Comparison of ENCODE assay signal across 16 cellular contexts in the genomic region with DNA sequence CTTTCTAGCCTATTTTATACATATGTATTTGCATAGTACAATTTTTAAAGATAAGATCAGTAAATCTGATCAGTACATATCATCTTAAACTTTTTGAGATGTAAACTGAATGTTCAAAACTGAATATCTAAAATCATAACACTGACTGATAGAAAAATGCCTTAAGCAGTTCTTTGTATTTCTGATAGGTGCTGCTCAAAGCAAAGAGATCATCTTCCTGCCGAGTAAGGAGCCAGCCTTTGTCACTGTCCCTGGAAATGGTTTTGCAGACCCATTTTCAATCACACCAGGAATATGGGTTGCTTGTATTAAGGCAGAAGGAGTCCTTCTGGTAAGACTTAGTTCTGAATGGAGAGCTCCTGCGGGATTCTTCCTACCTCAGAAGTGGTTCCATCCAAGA.
DNase-seq lines count a peak whose midpoint lies in the region; ATAC-seq, FAIRE-seq and TF ChIP-seq lines count a peak whose summit lies in the region.
"Had no signal": no experiment of that assay in that cellular context is flagged by ENCODE, and none has a peak within 500 bp of the region (broad histone marks: within the 10 kb centered on the region; RNA-seq: fewer than 3 reads in every experiment).

No MANE protein-coding gene starts in this region.

- H3K27me3 ChIP-seq in GM12878 (replicated peaks in 1 of 2; ENCODE audit: control insufficient read depth in 2 of 2, insufficient read depth in 2 of 2, low read length in 1 of 2): no peaks in the 10 kb centered on the region
- H3K27me3 ChIP-seq in right lobe of liver: no peaks in the 10 kb centered on the region
- no peaks in the 10 kb centered on the region for H3K27me3 ChIP-seq in CD8-positive, alpha-beta T cell (ENCODE audit: insufficient read depth, low read length)
- H3K27me3 ChIP-seq: BLaER1 treated with 17β-estradiol and CSF1 and Interleukin-3, amounts not matched to agents 10 nM and 100 nM had no signal

- no peak overlapping the region for H3K4me2 ChIP-seq in GM12878 (ENCODE audit: control insufficient read depth, insufficient read depth)

- no peaks in the 10 kb centered on the region for H3K9me3 Mint-ChIP-seq in activated naive CD4-positive, alpha-beta T cell treated with anti-CD3 and anti-CD28 coated beads for 36 hours
- H3K9me3 Mint-ChIP-seq in CD8-positive, alpha-beta T cell: no peaks in the 10 kb centered on the region

- in situ Hi-C loops in G401 (cut with HindIII; ENCODE audit: low sequenced_read_pairs): no loop called here
- in situ Hi-C loops in GM12878 (cut with MboI): no loop called here

- FAIRE-seq in GM12878 (lab: Jason Lieb, UNC): no peak

- peaks cover 37% of the 10 kb centered on the region for H3K4me1 Mint-ChIP-seq in activated naive CD4-positive, alpha-beta T cell treated with anti-CD3 and anti-CD28 coated beads for 36 hours (ENCODE audit: low read depth)
- H3K4me1 Mint-ChIP-seq in CD8-positive, alpha-beta T cell (ENCODE audit: low read depth): peaks cover 17% of the 10 kb centered on the region

- peak in 2 of 3 experiments; percentile 22 to 39; a peak in 3 of 6 replicates for TF ChIP-seq CTCF in GM12878 (IDR thresholded peaks at IDR 0.05 in 2 of 3, conservative IDR thresholded peaks at IDR 0.05 in 1 of 3; ENCODE audit: control insufficient read depth in 2 of 3, extremely low read depth in 1 of 3, insufficient read depth in 1 of 3, low read depth in 3 of 3, low read length in 3 of 3)
- peak; percentile 11 to 22 (median 20) for TF ChIP-seq CTCF in right lobe of liver (IDR thresholded peaks at IDR 0.05)
- no peak for TF ChIP-seq CTCF in CD8-positive, alpha-beta T cell (IDR thresholded peaks at IDR 0.05)

- DNase-seq in G401 (ENCODE audit: low spot score): peak; percentile 9
- DNase-seq in M059J (ENCODE audit: low read depth): peak; percentile 38
- no peak for DNase-seq in GM12878 (ENCODE audit: low read depth, low spot score)
- DNase-seq in right lobe of liver: no peak
- no peak for DNase-seq in NCI-H1930 (lab: John Stamatoyannopoulos, UW)
- no peak for DNase-seq in activated naive CD4-positive, alpha-beta T cell treated with anti-CD3 and anti-CD28 coated beads for 36 hours
- DNase-seq in CD8-positive, alpha-beta T cell: no peak
- DNase-seq: activated T-cell treated with anti-CD3 and anti-CD28 coated beads for 4 hours; foreskin melanocyte; GF-D8; NCI-H1694 treated with DMSO at 0.1 percent for 48 hours; NK-92 treated with Interleukin-12 subunit alpha and Interleukin-12 subunit beta, amount 100 ng/mL, for 24 hours; right cardiac atrium had no signal

- no peak overlapping the region for H3K27ac Mint-ChIP-seq in activated naive CD4-positive, alpha-beta T cell treated with anti-CD3 and anti-CD28 coated beads for 36 hours
- no peak overlapping the region for H3K27ac Mint-ChIP-seq in CD8-positive, alpha-beta T cell

- TF ChIP-seq POLR2A in GM12878 (IDR thresholded peaks at IDR 0.05; ENCODE audit: low read depth, low read length): no peak
- no peak for TF ChIP-seq POLR2A in right lobe of liver (IDR thresholded peaks at IDR 0.05)

- no peak overlapping the region for H2AFZ ChIP-seq in GM12878 (ENCODE audit: control insufficient read depth, low read depth, low read length)

- CTCF ChIA-PET in GM12878 (lab: Yijun Ruan, JAX): interaction anchor here (2.5 to 4.1 kb wide), 3 partner anchors 12 to 295 kb away, joined by 6 to 19 read pairs (median 13); no protein-coding TSS in a partner anchor
- CTCF ChIA-PET in activated naive CD4-positive, alpha-beta T cell treated with anti-CD3 and anti-CD28 coated beads for 36 hours (lab: Charles Lee): interaction anchor here (3.4 kb wide), 1 partner anchor 94 kb away, joined by 32 read pairs; no protein-coding TSS in a partner anchor
- CTCF ChIA-PET in CD8-positive, alpha-beta T cell (lab: Charles Lee): interaction anchor here (0.7 to 2.7 kb wide), 3 partner anchors 9 to 94 kb away, joined by 3 to 11 read pairs (median 3); no protein-coding TSS in a partner anchor

- no peaks in the 10 kb centered on the region for H4K20me1 ChIP-seq in GM12878 (ENCODE audit: control insufficient read depth, insufficient read depth)
- H4K20me1 ChIP-seq: BLaER1 treated with 17β-estradiol and CSF1 and Interleukin-3, amounts not matched to agents 10 nM and 100 nM had no signal

- ATAC-seq in GM12878: no peak
- peak; percentile 35 to 53 (median 46) for ATAC-seq in right lobe of liver
- no peak for ATAC-seq in CD8-positive, alpha-beta T cell
- ATAC-seq in GM19455 (IDR thresholded peaks at IDR 0.05; ENCODE audit: unreplicated experiment): no peak
- ATAC-seq: activated CD4-positive, CD25-positive, alpha-beta regulatory T cell treated with anti-CD3 and anti-CD28 coated beads, Interleukin-2, amount 50 U/mL, for 24 hours; right cardiac atrium had no signal

- H3K4me3 ChIP-seq in GM12878: no peak overlapping the region
- H3K4me3 ChIP-seq in right lobe of liver: no peak overlapping the region
- no peak overlapping the region for H3K4me3 ChIP-seq in CD8-positive, alpha-beta T cell (ENCODE audit: low read depth, low read length)
- H3K4me3 ChIP-seq: BLaER1 treated with 17β-estradiol and CSF1 and Interleukin-3, amounts not matched to agents 10 nM and 100 nM had no signal

- SMC1A ChIA-PET in GM12878 (lab: Charles Lee; ENCODE audit: uncharacterized antibody, unreplicated experiment): interaction anchor here (0.5 to 1.7 kb wide), 7 partner anchors 14 to 618 kb away, joined by 3 to 5 read pairs (median 3); no protein-coding TSS in a partner anchor

- intact Hi-C loops in GM12878 (cut with micrococcal nuclease; ENCODE audit: unreplicated experiment) (no loop called here), right lobe of liver (cut with DNase I) (loop anchor here in 1 of 2 donors (10.0 kb wide), 1 partner anchor 101 kb away; no protein-coding TSS in a partner anchor)
- intact Hi-C loops in activated naive CD4-positive, alpha-beta T cell treated with anti-CD3 and anti-CD28 coated beads for 36 hours (cut with micrococcal nuclease): loop anchor here (1.0 to 10.0 kb wide), 3 partner anchors 94 to 541 kb away; no protein-coding TSS in a partner anchor
- intact Hi-C loops in CD8-positive, alpha-beta T cell (cut with DNase I, micrococcal nuclease): loop anchor here (1.0 to 5.0 kb wide), 2 partner anchors 94 to 293 kb away; no protein-coding TSS in a partner anchor

- no peaks in the 10 kb centered on the region for H3K4me1 ChIP-seq in GM12878 (ENCODE audit: control insufficient read depth, insufficient read depth, low read length)
- no peaks in the 10 kb centered on the region for H3K4me1 ChIP-seq in right lobe of liver
- H3K4me1 ChIP-seq in CD8-positive, alpha-beta T cell (ENCODE audit: insufficient read depth, low read length): peaks cover 12% of the 10 kb centered on the region

- no peak for TF ChIP-seq EP300 in GM12878 (IDR thresholded peaks at IDR 0.05; ENCODE audit: borderline replicate concordance in 1 of 2, control insufficient read depth in 1 of 2, low read depth in 2 of 2, low read length in 2 of 2)

- no peaks in the 10 kb centered on the region for H3K9me3 ChIP-seq in GM12878 (replicated peaks; ENCODE audit: control insufficient read depth, insufficient read depth, low read length)
- H3K9me3 ChIP-seq in right lobe of liver: no peaks in the 10 kb centered on the region
- no peaks in the 10 kb centered on the region for H3K9me3 ChIP-seq in CD8-positive, alpha-beta T cell (ENCODE audit: low read length)
- H3K9me3 ChIP-seq: BLaER1 treated with 17β-estradiol and CSF1 and Interleukin-3, amounts not matched to agents 10 nM and 100 nM had no signal

- H3K9ac ChIP-seq in GM12878 (ENCODE audit: control insufficient read depth, insufficient read depth, low read length): no peak overlapping the region
- H3K9ac ChIP-seq: BLaER1 treated with 17β-estradiol and CSF1 and Interleukin-3, amounts not matched to agents 10 nM and 100 nM had no signal

- H3K79me2 ChIP-seq in GM12878 (ENCODE audit: control insufficient read depth, insufficient read depth, low read length): no peaks in the 10 kb centered on the region

- peak; percentile 49 for TF ChIP-seq RAD21 in GM12878 (IDR thresholded peaks at IDR 0.05; ENCODE audit: insufficient read depth, low read depth, low read length)

- no TSS peak for BruUV-seq in GM12878 (replicated peaks; lab: Mats Ljungman, UMichigan)

- H3K27me3 Mint-ChIP-seq in activated naive CD4-positive, alpha-beta T cell treated with anti-CD3 and anti-CD28 coated beads for 36 hours (ENCODE audit: low read depth): no peaks in the 10 kb centered on the region
- H3K27me3 Mint-ChIP-seq in CD8-positive, alpha-beta T cell (ENCODE audit: low read depth): peaks cover 7% of the 10 kb centered on the region

- POLR2A ChIA-PET in GM12878 (lab: Charles Lee): no interaction called here
- POLR2A ChIA-PET in CD8-positive, alpha-beta T cell (lab: Charles Lee): interaction anchor here (1.1 kb wide), 1 partner anchor 63 kb away, joined by 3 read pairs; no protein-coding TSS in a partner anchor

- H3K36me3 ChIP-seq in GM12878 (ENCODE audit: control insufficient read depth in 2 of 2, insufficient read depth in 2 of 2, low read length in 1 of 2): no peaks in the 10 kb centered on the region
- no peaks in the 10 kb centered on the region for H3K36me3 ChIP-seq in right lobe of liver
- H3K36me3 ChIP-seq in CD8-positive, alpha-beta T cell (ENCODE audit: insufficient read depth, low read length): no peaks in the 10 kb centered on the region
- H3K36me3 ChIP-seq: BLaER1 treated with 17β-estradiol and CSF1 and Interleukin-3, amounts not matched to agents 10 nM and 100 nM had no signal

- 61% methylated on average over 2 of the region's 2 CpGs for WGBS in GM12878 (ENCODE audit: insufficient coverage, insufficient replicate concordance, low lambda C conversion rate, missing lambda C conversion rate)
- WGBS in right lobe of liver (ENCODE audit: insufficient coverage, low coverage, low lambda C conversion rate, missing lambda C conversion rate): 57% methylated on average over 2 of the region's 2 CpGs

- H3K27ac ChIP-seq in GM12878 (ENCODE audit: control insufficient read depth, insufficient read depth): no peak overlapping the region
- H3K27ac ChIP-seq in right lobe of liver: no peak overlapping the region
- H3K27ac ChIP-seq in CD8-positive, alpha-beta T cell (ENCODE audit: low read depth, low read length): no peak overlapping the region

- RAD21 ChIA-PET in GM12878 (lab: Charles Lee; ENCODE audit: unreplicated experiment): interaction anchor here (0.7 to 1.5 kb wide), 3 partner anchors 86 to 176 kb away, joined by 3 to 4 read pairs (median 3); no protein-coding TSS in a partner anchor

- no peaks in the 10 kb centered on the region for H3K36me3 Mint-ChIP-seq in activated naive CD4-positive, alpha-beta T cell treated with anti-CD3 and anti-CD28 coated beads for 36 hours (ENCODE audit: low read depth)
- H3K36me3 Mint-ChIP-seq in CD8-positive, alpha-beta T cell: no peaks in the 10 kb centered on the region

- no peak overlapping the region for H3K4me3 Mint-ChIP-seq in activated naive CD4-positive, alpha-beta T cell treated with anti-CD3 and anti-CD28 coated beads for 36 hours
- no peak overlapping the region for H3K4me3 Mint-ChIP-seq in CD8-positive, alpha-beta T cell

TF ChIP-seq in GM12878, 131 proteins besides CTCF, POLR2A, EP300 and RAD21 (continues in another document):
- TF ChIP-seq SIX5 (IDR thresholded peaks at IDR 0.05; ENCODE audit: low read depth, low read length, severe bottlenecking) (no peak), MYC (IDR thresholded peaks at IDR 0.05; ENCODE audit: insufficient read depth, insufficient read length, insufficient replicate concordance, low read length, severe bottlenecking) (no peak), NRF1 (conservative IDR thresholded peaks at IDR 0.05; ENCODE audit: low read depth, low read length) (no peak)

Comparison
In these comparisons a context has a peak if more than half of its experiments do, and no peak if none do; other contexts are left out.
1. DNase-seq: peak in G401 (single experiment) and M059J (single experiment); none in GM12878 (single experiment), right lobe of liver (0 of 3), NCI-H1930 (0 of 2), activated naive CD4-positive, alpha-beta T cell treated with anti-CD3 and anti-CD28 coated beads for 36 hours (single experiment) and CD8-positive, alpha-beta T cell (0 of 7).
2. ATAC-seq: peak in right lobe of liver (4 of 4); none in GM12878 (single experiment), CD8-positive, alpha-beta T cell (single experiment) and GM19455 (single experiment).